ENCODE assay signal across 1 cellular context in the genomic region with DNA sequence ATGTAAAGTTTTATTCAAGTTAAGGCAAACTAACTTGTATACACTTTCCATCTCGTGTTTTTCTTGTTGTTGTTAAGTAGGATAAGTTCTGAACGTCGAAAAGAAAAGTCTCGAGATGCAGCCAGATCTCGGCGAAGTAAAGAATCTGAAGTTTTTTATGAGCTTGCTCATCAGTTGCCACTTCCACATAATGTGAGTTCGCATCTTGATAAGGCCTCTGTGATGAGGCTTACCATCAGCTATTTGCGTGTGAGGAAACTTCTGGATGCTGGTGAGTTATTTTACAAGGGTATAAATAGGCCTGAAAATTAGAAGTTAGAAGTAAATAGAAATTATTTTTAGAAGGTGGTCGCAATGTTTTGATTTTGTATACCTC.
TF ChIP-seq lines count a peak whose summit lies in the region.

No MANE protein-coding gene starts in this region.

TF ChIP-seq in GM12878, 131 proteins besides CTCF, POLR2A, EP300 and RAD21:
- TF ChIP-seq SIX5 (IDR thresholded peaks at IDR 0.05; ENCODE audit: low read depth, low read length, severe bottlenecking), result no peak
- no peak for TF ChIP-seq SMARCA5 (IDR thresholded peaks at IDR 0.05)
- no peak for TF ChIP-seq ZSCAN29 (IDR thresholded peaks at IDR 0.05)
- TF ChIP-seq, protein P1, sequence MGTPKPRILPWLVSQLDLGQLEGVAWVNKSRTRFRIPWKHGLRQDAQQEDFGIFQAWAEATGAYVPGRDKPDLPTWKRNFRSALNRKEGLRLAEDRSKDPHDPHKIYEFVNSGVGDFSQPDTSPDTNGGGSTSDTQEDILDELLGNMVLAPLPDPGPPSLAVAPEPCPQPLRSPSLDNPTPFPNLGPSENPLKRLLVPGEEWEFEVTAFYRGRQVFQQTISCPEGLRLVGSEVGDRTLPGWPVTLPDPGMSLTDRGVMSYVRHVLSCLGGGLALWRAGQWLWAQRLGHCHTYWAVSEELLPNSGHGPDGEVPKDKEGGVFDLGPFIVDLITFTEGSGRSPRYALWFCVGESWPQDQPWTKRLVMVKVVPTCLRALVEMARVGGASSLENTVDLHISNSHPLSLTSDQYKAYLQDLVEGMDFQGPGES (IDR thresholded peaks at IDR 0.05), result no peak
- TF ChIP-seq MXI1 (IDR thresholded peaks at IDR 0.05; ENCODE audit: low read depth, low read length), result no peak
